In the genomic region with DNA sequence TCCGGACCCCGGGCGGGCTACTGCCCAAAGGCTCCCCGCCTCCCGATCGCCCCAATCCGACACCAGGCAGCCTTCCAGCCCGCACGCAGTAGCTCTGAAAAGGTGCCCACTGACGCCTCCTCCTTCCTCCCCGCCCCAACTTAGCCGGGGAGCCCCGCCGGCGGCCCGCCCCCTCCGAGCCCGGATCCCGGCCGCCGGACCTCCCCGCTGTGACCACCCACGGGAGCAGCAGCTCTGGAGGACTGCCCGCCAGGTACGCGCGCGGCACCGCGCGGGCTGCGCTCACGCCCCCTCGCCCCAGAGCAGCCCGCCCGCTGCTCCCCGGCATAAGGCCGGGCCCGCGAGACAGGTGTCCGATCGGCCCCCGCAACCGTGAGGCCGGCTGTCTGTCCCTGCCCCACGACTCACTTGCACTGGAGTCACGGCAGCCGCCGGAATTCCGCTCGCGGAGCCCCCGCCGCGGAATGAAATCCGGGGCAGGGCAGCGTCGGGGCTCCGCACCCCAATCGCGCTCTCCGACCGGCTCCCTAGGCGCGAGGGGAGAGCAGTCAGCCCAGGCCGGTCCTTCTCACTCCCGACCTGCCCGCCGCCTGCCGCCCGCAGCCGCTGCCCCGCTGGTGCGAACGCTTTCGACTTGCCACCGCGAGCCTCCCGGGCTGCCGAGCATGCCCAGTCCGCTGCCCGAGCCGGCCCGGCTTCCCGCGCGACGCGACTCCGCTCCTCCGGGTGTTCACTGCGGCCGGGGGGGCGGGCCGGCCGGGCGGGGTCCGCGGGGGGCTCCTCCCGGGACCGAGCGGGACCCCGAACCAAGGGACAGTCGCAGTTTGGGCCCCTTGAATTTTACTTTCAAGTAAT, we compare ENCODE assay signal across 1 cellular context.
TF ChIP-seq lines count a peak whose summit lies in the region.

A gene (minus strand): TSS at position 658 of the 855 bp plus-strand sequence. CDS start 279,842 bp downstream, outside the sequence.

TF ChIP-seq in HEK293, 187 proteins besides CTCF, POLR2A, EP300 and RAD21 (continued from another document and continues in another):
- TF ChIP-seq, protein P1, sequence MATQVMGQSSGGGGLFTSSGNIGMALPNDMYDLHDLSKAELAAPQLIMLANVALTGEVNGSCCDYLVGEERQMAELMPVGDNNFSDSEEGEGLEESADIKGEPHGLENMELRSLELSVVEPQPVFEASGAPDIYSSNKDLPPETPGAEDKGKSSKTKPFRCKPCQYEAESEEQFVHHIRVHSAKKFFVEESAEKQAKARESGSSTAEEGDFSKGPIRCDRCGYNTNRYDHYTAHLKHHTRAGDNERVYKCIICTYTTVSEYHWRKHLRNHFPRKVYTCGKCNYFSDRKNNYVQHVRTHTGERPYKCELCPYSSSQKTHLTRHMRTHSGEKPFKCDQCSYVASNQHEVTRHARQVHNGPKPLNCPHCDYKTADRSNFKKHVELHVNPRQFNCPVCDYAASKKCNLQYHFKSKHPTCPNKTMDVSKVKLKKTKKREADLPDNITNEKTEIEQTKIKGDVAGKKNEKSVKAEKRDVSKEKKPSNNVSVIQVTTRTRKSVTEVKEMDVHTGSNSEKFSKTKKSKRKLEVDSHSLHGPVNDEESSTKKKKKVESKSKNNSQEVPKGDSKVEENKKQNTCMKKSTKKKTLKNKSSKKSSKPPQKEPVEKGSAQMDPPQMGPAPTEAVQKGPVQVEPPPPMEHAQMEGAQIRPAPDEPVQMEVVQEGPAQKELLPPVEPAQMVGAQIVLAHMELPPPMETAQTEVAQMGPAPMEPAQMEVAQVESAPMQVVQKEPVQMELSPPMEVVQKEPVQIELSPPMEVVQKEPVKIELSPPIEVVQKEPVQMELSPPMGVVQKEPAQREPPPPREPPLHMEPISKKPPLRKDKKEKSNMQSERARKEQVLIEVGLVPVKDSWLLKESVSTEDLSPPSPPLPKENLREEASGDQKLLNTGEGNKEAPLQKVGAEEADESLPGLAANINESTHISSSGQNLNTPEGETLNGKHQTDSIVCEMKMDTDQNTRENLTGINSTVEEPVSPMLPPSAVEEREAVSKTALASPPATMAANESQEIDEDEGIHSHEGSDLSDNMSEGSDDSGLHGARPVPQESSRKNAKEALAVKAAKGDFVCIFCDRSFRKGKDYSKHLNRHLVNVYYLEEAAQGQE (tag by site-specific recombination; IDR thresholded peaks at IDR 0.05), result no peak
- no peak for TF ChIP-seq SCRT1 (tag by site-specific recombination; IDR thresholded peaks at IDR 0.05; ENCODE audit: borderline replicate concordance)
- 0 out of 2 replicates have a peak, but pooled peaks have one; percentile 37 for TF ChIP-seq ZNF624 (tag by site-specific recombination; IDR thresholded peaks at IDR 0.05)
- TF ChIP-seq ZNF664 (tag by site-specific recombination; IDR thresholded peaks at IDR 0.05), result no peak
- TF ChIP-seq, protein P2, sequence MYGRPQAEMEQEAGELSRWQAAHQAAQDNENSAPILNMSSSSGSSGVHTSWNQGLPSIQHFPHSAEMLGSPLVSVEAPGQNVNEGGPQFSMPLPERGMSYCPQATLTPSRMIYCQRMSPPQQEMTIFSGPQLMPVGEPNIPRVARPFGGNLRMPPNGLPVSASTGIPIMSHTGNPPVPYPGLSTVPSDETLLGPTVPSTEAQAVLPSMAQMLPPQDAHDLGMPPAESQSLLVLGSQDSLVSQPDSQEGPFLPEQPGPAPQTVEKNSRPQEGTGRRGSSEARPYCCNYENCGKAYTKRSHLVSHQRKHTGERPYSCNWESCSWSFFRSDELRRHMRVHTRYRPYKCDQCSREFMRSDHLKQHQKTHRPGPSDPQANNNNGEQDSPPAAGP (tag by site-specific recombination; IDR thresholded peaks at IDR 0.05), result peak; percentile 65; the same call in 1 of the 2 replicates
- no peak for TF ChIP-seq KLF1 (tag by site-specific recombination; IDR thresholded peaks at IDR 0.05)
- no peak for TF ChIP-seq ZNF266 (tag by site-specific recombination; IDR thresholded peaks at IDR 0.05; ENCODE audit: low read depth)
- 0 out of 2 replicates have a peak, but pooled peaks have one; percentile 33 for TF ChIP-seq ZNF660 (tag by site-specific recombination; IDR thresholded peaks at IDR 0.05)
- TF ChIP-seq ZNF214 (tag by site-specific recombination; IDR thresholded peaks at IDR 0.05; ENCODE audit: borderline replicate concordance), result no peak
- TF ChIP-seq ZNF571 (tag by site-specific recombination; IDR thresholded peaks at IDR 0.05), result no peak
- TF ChIP-seq, protein P3, sequence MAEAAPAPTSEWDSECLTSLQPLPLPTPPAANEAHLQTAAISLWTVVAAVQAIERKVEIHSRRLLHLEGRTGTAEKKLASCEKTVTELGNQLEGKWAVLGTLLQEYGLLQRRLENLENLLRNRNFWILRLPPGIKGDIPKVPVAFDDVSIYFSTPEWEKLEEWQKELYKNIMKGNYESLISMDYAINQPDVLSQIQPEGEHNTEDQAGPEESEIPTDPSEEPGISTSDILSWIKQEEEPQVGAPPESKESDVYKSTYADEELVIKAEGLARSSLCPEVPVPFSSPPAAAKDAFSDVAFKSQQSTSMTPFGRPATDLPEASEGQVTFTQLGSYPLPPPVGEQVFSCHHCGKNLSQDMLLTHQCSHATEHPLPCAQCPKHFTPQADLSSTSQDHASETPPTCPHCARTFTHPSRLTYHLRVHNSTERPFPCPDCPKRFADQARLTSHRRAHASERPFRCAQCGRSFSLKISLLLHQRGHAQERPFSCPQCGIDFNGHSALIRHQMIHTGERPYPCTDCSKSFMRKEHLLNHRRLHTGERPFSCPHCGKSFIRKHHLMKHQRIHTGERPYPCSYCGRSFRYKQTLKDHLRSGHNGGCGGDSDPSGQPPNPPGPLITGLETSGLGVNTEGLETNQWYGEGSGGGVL (tag by site-specific recombination; IDR thresholded peaks at IDR 0.05), result peak; percentile 64
- no peak for TF ChIP-seq ZNF19 (tag by site-specific recombination; IDR thresholded peaks at IDR 0.05; ENCODE audit: low read depth)
- TF ChIP-seq, protein P4, sequence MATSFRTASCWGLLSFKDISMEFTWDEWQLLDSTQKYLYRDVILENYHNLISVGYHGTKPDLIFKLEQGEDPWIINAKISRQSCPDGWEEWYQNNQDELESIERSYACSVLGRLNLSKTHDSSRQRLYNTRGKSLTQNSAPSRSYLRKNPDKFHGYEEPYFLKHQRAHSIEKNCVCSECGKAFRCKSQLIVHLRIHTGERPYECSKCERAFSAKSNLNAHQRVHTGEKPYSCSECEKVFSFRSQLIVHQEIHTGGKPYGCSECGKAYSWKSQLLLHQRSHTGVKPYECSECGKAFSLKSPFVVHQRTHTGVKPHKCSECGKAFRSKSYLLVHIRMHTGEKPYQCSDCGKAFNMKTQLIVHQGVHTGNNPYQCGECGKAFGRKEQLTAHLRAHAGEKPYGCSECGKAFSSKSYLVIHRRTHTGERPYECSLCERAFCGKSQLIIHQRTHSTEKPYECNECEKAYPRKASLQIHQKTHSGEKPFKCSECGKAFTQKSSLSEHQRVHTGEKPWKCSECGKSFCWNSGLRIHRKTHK (tag by site-specific recombination; IDR thresholded peaks at IDR 0.05), result no peak
- TF ChIP-seq, protein P5, sequence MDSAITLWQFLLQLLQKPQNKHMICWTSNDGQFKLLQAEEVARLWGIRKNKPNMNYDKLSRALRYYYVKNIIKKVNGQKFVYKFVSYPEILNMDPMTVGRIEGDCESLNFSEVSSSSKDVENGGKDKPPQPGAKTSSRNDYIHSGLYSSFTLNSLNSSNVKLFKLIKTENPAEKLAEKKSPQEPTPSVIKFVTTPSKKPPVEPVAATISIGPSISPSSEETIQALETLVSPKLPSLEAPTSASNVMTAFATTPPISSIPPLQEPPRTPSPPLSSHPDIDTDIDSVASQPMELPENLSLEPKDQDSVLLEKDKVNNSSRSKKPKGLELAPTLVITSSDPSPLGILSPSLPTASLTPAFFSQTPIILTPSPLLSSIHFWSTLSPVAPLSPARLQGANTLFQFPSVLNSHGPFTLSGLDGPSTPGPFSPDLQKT (IDR thresholded peaks at IDR 0.05; ENCODE audit: borderline replicate concordance, low read depth, low read length), result no peak
- TF ChIP-seq, protein P6, sequence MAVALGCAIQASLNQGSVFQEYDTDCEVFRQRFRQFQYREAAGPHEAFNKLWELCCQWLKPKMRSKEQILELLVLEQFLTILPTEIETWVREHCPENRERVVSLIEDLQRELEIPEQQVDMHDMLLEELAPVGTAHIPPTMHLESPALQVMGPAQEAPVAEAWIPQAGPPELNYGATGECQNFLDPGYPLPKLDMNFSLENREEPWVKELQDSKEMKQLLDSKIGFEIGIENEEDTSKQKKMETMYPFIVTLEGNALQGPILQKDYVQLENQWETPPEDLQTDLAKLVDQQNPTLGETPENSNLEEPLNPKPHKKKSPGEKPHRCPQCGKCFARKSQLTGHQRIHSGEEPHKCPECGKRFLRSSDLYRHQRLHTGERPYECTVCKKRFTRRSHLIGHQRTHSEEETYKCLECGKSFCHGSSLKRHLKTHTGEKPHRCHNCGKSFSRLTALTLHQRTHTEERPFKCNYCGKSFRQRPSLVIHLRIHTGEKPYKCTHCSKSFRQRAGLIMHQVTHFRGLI (tag by site-specific recombination; IDR thresholded peaks at IDR 0.05), result 0 out of 2 replicates have a peak, but pooled peaks have one; percentile 17
- no peak for TF ChIP-seq ZNF626 (tag by site-specific recombination; IDR thresholded peaks at IDR 0.05)
- no peak; the same call in 1 of the 2 replicates for TF ChIP-seq KLF8 (tag by site-specific recombination; IDR thresholded peaks at IDR 0.05)
- no peak for TF ChIP-seq HOXC10 (CRISPR knock-in tag; IDR thresholded peaks at IDR 0.05)
- TF ChIP-seq, protein P7, sequence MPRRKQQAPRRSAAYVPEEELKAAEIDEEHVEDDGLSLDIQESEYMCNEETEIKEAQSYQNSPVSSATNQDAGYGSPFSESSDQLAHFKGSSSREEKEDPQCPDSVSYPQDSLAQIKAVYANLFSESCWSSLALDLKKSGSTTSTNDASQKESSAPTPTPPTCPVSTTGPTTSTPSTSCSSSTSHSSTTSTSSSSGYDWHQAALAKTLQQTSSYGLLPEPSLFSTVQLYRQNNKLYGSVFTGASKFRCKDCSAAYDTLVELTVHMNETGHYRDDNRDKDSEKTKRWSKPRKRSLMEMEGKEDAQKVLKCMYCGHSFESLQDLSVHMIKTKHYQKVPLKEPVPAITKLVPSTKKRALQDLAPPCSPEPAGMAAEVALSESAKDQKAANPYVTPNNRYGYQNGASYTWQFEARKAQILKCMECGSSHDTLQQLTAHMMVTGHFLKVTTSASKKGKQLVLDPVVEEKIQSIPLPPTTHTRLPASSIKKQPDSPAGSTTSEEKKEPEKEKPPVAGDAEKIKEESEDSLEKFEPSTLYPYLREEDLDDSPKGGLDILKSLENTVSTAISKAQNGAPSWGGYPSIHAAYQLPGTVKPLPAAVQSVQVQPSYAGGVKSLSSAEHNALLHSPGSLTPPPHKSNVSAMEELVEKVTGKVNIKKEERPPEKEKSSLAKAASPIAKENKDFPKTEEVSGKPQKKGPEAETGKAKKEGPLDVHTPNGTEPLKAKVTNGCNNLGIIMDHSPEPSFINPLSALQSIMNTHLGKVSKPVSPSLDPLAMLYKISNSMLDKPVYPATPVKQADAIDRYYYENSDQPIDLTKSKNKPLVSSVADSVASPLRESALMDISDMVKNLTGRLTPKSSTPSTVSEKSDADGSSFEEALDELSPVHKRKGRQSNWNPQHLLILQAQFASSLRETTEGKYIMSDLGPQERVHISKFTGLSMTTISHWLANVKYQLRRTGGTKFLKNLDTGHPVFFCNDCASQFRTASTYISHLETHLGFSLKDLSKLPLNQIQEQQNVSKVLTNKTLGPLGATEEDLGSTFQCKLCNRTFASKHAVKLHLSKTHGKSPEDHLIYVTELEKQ (tag by site-specific recombination; IDR thresholded peaks at IDR 0.05; ENCODE audit: borderline replicate concordance), result no peak
- TF ChIP-seq, protein P8, sequence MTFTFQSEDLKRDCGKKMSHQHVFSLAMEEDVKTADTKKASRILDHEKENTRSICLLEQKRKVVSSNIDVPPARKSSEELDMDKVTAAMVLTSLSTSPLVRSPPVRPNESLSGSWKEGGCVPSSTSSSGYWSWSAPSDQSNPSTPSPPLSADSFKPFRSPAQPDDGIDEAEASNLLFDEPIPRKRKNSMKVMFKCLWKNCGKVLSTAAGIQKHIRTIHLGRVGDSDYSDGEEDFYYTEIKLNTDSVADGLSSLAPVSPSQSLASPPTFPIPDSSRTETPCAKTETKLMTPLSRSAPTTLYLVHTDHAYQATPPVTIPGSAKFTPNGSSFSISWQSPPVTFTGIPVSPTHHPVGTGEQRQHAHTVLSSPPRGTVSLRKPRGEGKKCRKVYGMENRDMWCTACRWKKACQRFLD (tag by site-specific recombination; IDR thresholded peaks at IDR 0.05), result no peak
- TF ChIP-seq KLF16 (tag by site-specific recombination; IDR thresholded peaks at IDR 0.05), result peak; percentile 17; the same call in 1 of the 2 replicates
- TF ChIP-seq, protein P9, sequence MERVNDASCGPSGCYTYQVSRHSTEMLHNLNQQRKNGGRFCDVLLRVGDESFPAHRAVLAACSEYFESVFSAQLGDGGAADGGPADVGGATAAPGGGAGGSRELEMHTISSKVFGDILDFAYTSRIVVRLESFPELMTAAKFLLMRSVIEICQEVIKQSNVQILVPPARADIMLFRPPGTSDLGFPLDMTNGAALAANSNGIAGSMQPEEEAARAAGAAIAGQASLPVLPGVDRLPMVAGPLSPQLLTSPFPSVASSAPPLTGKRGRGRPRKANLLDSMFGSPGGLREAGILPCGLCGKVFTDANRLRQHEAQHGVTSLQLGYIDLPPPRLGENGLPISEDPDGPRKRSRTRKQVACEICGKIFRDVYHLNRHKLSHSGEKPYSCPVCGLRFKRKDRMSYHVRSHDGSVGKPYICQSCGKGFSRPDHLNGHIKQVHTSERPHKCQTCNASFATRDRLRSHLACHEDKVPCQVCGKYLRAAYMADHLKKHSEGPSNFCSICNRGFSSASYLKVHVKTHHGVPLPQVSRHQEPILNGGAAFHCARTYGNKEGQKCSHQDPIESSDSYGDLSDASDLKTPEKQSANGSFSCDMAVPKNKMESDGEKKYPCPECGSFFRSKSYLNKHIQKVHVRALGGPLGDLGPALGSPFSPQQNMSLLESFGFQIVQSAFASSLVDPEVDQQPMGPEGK (tag by site-specific recombination; IDR thresholded peaks at IDR 0.05), result peak; percentile 9
- no peak for TF ChIP-seq ZNF146 (tag by site-specific recombination; IDR thresholded peaks at IDR 0.05)
- TF ChIP-seq ZNF324 (tag by site-specific recombination; IDR thresholded peaks at IDR 0.05), result no peak
- no peak for TF ChIP-seq ZNF133 (tag by site-specific recombination; IDR thresholded peaks at IDR 0.05)
- peak; percentile 64; the same call in 1 of the 2 replicates for TF ChIP-seq ZNF394 (tag by site-specific recombination; IDR thresholded peaks at IDR 0.05; ENCODE audit: borderline replicate concordance)
- peak; percentile 44; the same call in 1 of the 2 replicates for TF ChIP-seq ZNF24 (tag by site-specific recombination; IDR thresholded peaks at IDR 0.05)
- no peak for TF ChIP-seq ZNF184 (tag by site-specific recombination; IDR thresholded peaks at IDR 0.05)
- peak; percentile 69 for TF ChIP-seq SP3 (tag by site-specific recombination; IDR thresholded peaks at IDR 0.05)
- TF ChIP-seq, protein P10, sequence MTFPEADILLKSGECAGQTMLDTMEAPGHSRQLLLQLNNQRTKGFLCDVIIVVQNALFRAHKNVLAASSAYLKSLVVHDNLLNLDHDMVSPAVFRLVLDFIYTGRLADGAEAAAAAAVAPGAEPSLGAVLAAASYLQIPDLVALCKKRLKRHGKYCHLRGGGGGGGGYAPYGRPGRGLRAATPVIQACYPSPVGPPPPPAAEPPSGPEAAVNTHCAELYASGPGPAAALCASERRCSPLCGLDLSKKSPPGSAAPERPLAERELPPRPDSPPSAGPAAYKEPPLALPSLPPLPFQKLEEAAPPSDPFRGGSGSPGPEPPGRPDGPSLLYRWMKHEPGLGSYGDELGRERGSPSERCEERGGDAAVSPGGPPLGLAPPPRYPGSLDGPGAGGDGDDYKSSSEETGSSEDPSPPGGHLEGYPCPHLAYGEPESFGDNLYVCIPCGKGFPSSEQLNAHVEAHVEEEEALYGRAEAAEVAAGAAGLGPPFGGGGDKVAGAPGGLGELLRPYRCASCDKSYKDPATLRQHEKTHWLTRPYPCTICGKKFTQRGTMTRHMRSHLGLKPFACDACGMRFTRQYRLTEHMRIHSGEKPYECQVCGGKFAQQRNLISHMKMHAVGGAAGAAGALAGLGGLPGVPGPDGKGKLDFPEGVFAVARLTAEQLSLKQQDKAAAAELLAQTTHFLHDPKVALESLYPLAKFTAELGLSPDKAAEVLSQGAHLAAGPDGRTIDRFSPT (tag by site-specific recombination; IDR thresholded peaks at IDR 0.05), result peak; percentile 68; the same call in 1 of the 2 replicates
- TF ChIP-seq ZNF792 (tag by site-specific recombination; IDR thresholded peaks at IDR 0.05), result no peak
